18 cellular contexts compared by ENCODE assay signal in the genomic region with DNA sequence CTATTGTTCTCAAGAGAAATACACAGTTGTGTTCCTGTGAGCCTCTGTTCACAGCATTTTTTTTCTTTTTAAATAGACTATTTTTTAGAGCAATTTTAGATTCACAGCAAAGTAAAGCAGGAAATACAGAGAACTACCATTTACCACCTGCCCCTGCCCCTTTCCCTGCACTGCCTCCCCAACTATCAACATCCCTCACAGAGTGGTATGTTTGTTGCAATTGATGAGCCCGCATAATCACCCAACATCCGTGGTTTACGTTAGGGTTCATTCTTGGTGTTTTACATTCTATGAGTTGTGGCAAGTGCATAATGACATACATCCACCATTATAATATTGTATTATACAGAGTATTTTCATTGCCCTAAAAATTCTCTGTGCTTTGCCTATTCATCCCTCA.
DNase-seq lines count a peak whose midpoint lies in the region; ATAC-seq and TF ChIP-seq lines count a peak whose summit lies in the region.
"Had no signal": no experiment of that assay in that cellular context is flagged by ENCODE, and none has a peak within 500 bp of the region (broad histone marks: within the 10 kb centered on the region; RNA-seq: fewer than 3 reads in every experiment).

No MANE protein-coding gene starts in this region.

- peaks cover 76% of the 10 kb centered on the region for H3K4me1 Mint-ChIP-seq in T-helper 2 cell treated with Interferon-gamma antibody and Interleukin-4, amounts not matched to agents 5 μg/mL and 100 μg/mL, for 36 hours (ENCODE audit: low read depth)
- H3K4me1 Mint-ChIP-seq in Caco-2 (ENCODE audit: low read depth, unreplicated experiment): peaks cover 52% of the 10 kb centered on the region
- peaks cover 64% of the 10 kb centered on the region for H3K4me1 Mint-ChIP-seq in activated T-helper 17 cell treated with anti-CD3 and anti-CD28 coated beads, Interleukin-2, amount 50 U/mL, for 72 hours
- H3K4me1 Mint-ChIP-seq in natural killer cell treated with Interleukin-12 subunit alpha and Interleukin-12 subunit beta and Interleukin-15 and Interleukin-18, amount 100 ng/mL, for 72 hours (ENCODE audit: low read depth in 2 of 2): peaks cover 61 to 64% of the 10 kb centered on the region in 2 donors

- TF ChIP-seq CTCF in Caco-2 (IDR thresholded peaks at IDR 0.05; ENCODE audit: insufficient read depth in 1 of 2, low read depth in 1 of 2, low read length in 1 of 2, severe bottlenecking in 1 of 2, unreplicated experiment in 1 of 2) (no peak), heart right ventricle (IDR thresholded peaks at IDR 0.05) (no peak)

- H3K27me3 ChIP-seq in Caco-2 (replicated peaks; ENCODE audit: control insufficient read depth, insufficient read depth, low read length) (no peaks in the 10 kb centered on the region), heart right ventricle (no peaks in the 10 kb centered on the region)
- H3K27me3 ChIP-seq: BLaER1 treated with 17β-estradiol and CSF1 and Interleukin-3, amounts not matched to agents 10 nM and 100 nM had no signal

- H3K4me1 ChIP-seq in Caco-2 (peaks cover 77% of the 10 kb centered on the region), heart right ventricle (peaks cover 0 to 34% (median 6%) of the 10 kb centered on the region in 9 donors)

- H3K36me3 Mint-ChIP-seq in T-helper 2 cell treated with Interferon-gamma antibody and Interleukin-4, amounts not matched to agents 5 μg/mL and 100 μg/mL, for 36 hours (ENCODE audit: low read depth): no peaks in the 10 kb centered on the region
- peaks cover 5% of the 10 kb centered on the region for H3K36me3 Mint-ChIP-seq in Caco-2 (ENCODE audit: insufficient read depth, unreplicated experiment)
- H3K36me3 Mint-ChIP-seq in activated T-helper 17 cell treated with anti-CD3 and anti-CD28 coated beads, Interleukin-2, amount 50 U/mL, for 72 hours (ENCODE audit: low read depth): no peaks in the 10 kb centered on the region
- H3K36me3 Mint-ChIP-seq in natural killer cell treated with Interleukin-12 subunit alpha and Interleukin-12 subunit beta and Interleukin-15 and Interleukin-18, amount 100 ng/mL, for 72 hours: no peaks in the 10 kb centered on the region

- intact Hi-C loops in Caco-2 (cut with micrococcal nuclease; ENCODE audit: unreplicated experiment): loop anchor here (2.0 kb wide), 5 partner anchors 29 to 89 kb away; a partner anchor contains a TSS
- intact Hi-C loops in heart right ventricle (cut with DNase I): loop anchor here in 4 of 10 donors (5.0 to 10.0 kb wide), 4 partner anchors 72 to 149 kb away; a partner anchor contains a TSS
- intact Hi-C loops in cardiac septum (cut with DNase I): no loop called here

- H3K4me3 Mint-ChIP-seq in T-helper 2 cell treated with Interferon-gamma antibody and Interleukin-4, amounts not matched to agents 5 μg/mL and 100 μg/mL, for 36 hours: no peak overlapping the region
- peak overlapping the region; percentile 53 for H3K4me3 Mint-ChIP-seq in Caco-2 (ENCODE audit: unreplicated experiment)
- H3K4me3 Mint-ChIP-seq in activated T-helper 17 cell treated with anti-CD3 and anti-CD28 coated beads, Interleukin-2, amount 50 U/mL, for 72 hours: peak overlapping the region; percentile 74
- H3K4me3 Mint-ChIP-seq in natural killer cell treated with Interleukin-12 subunit alpha and Interleukin-12 subunit beta and Interleukin-15 and Interleukin-18, amount 100 ng/mL, for 72 hours: peak overlapping the region; percentile 21

- H3K27ac ChIP-seq in heart right ventricle: no peak overlapping the region
- H3K27ac ChIP-seq: BLaER1 treated with 17β-estradiol and CSF1 and Interleukin-3, amounts not matched to agents 10 nM and 100 nM; GM23248; PC-9 had no signal

- POLR2A ChIA-PET in Caco-2 (lab: Charles Lee): no interaction called here

- no TSS peak for BruUV-seq in Caco-2 (replicated peaks; lab: Mats Ljungman, UMichigan)

- H3K4me3 ChIP-seq in Caco-2 (ENCODE audit: low read depth, low read length) (no peak overlapping the region), heart right ventricle (no peak overlapping the region)
- H3K4me3 ChIP-seq: BLaER1 treated with 17β-estradiol and CSF1 and Interleukin-3, amounts not matched to agents 10 nM and 100 nM; GM23248; PC-9 had no signal

- H3K27me3 Mint-ChIP-seq in T-helper 2 cell treated with Interferon-gamma antibody and Interleukin-4, amounts not matched to agents 5 μg/mL and 100 μg/mL, for 36 hours (ENCODE audit: low read depth): no peaks in the 10 kb centered on the region
- H3K27me3 Mint-ChIP-seq in Caco-2 (ENCODE audit: insufficient read depth, unreplicated experiment): no peaks in the 10 kb centered on the region
- H3K27me3 Mint-ChIP-seq in activated T-helper 17 cell treated with anti-CD3 and anti-CD28 coated beads, Interleukin-2, amount 50 U/mL, for 72 hours: no peaks in the 10 kb centered on the region
- H3K27me3 Mint-ChIP-seq in natural killer cell treated with Interleukin-12 subunit alpha and Interleukin-12 subunit beta and Interleukin-15 and Interleukin-18, amount 100 ng/mL, for 72 hours: no peaks in the 10 kb centered on the region

- no peaks in the 10 kb centered on the region for H3K36me3 ChIP-seq in Caco-2 (ENCODE audit: control insufficient read depth, insufficient read depth, low read length)
- no peaks in the 10 kb centered on the region for H3K36me3 ChIP-seq in heart right ventricle
- H3K36me3 ChIP-seq: BLaER1 treated with 17β-estradiol and CSF1 and Interleukin-3, amounts not matched to agents 10 nM and 100 nM had no signal

- DNase-seq in T-helper 2 cell treated with Interferon-gamma antibody and Interleukin-4, amounts not matched to agents 5 μg/mL and 100 μg/mL, for 36 hours (ENCODE audit: low spot score): no peak
- DNase-seq in T-helper 2 cell (no peak), Caco-2 (no peak), heart right ventricle (no peak), cardiac septum (ENCODE audit: low spot score) (no peak)
- peak; percentile 66 for DNase-seq in natural killer cell treated with Interleukin-12 subunit alpha and Interleukin-12 subunit beta and Interleukin-15 and Interleukin-18, amount 100 ng/mL, for 72 hours (ENCODE audit: low spot score)
- DNase-seq: Calu3, DMS79 treated with DMSO at 0.1 percent for 48 hours, GDM1, GM23248, KG1, NCI-H187 treated with DMSO at 0.1 percent for 48 hours, NCI-H446 treated with DMSO at 0.1 percent for 48 hours, NCI-H748 treated with DMSO at 0.1 percent for 48 hours, PC-9 had no signal

- peak overlapping the region; percentile 9 for H3K27ac Mint-ChIP-seq in T-helper 2 cell treated with Interferon-gamma antibody and Interleukin-4, amounts not matched to agents 5 μg/mL and 100 μg/mL, for 36 hours
- H3K27ac Mint-ChIP-seq in Caco-2 (ENCODE audit: unreplicated experiment): peak overlapping the region; percentile 87
- peak overlapping the region; percentile 73 for H3K27ac Mint-ChIP-seq in activated T-helper 17 cell treated with anti-CD3 and anti-CD28 coated beads, Interleukin-2, amount 50 U/mL, for 72 hours
- H3K27ac Mint-ChIP-seq in natural killer cell treated with Interleukin-12 subunit alpha and Interleukin-12 subunit beta and Interleukin-15 and Interleukin-18, amount 100 ng/mL, for 72 hours: peak overlapping the region; percentile 69 to 91

- no peak for ATAC-seq in activated T-helper 17 cell treated with anti-CD3 and anti-CD28 coated beads, Interleukin-2, amount 50 U/mL, for 72 hours (replicated peaks)
- peak in 1 of 2 donors; percentile 60 for ATAC-seq in natural killer cell treated with Interleukin-12 subunit alpha and Interleukin-12 subunit beta and Interleukin-15 and Interleukin-18, amount 100 ng/mL, for 72 hours
- ATAC-seq in heart right ventricle (no peak), HG02642 (IDR thresholded peaks at IDR 0.05; ENCODE audit: poor library complexity, unreplicated experiment) (no peak)

- WGBS in heart right ventricle, 2 donors: 96 to 97% methylated on average over 3 of the region's 3 CpGs

- H3K9me3 ChIP-seq in Caco-2 (no peaks in the 10 kb centered on the region), heart right ventricle (no peaks in the 10 kb centered on the region)
- H3K9me3 ChIP-seq: BLaER1 treated with 17β-estradiol and CSF1 and Interleukin-3, amounts not matched to agents 10 nM and 100 nM had no signal

- no peaks in the 10 kb centered on the region for H3K9me3 Mint-ChIP-seq in T-helper 2 cell treated with Interferon-gamma antibody and Interleukin-4, amounts not matched to agents 5 μg/mL and 100 μg/mL, for 36 hours
- no peaks in the 10 kb centered on the region for H3K9me3 Mint-ChIP-seq in Caco-2 (ENCODE audit: unreplicated experiment)
- H3K9me3 Mint-ChIP-seq in activated T-helper 17 cell treated with anti-CD3 and anti-CD28 coated beads, Interleukin-2, amount 50 U/mL, for 72 hours: no peaks in the 10 kb centered on the region
- H3K9me3 Mint-ChIP-seq in natural killer cell treated with Interleukin-12 subunit alpha and Interleukin-12 subunit beta and Interleukin-15 and Interleukin-18, amount 100 ng/mL, for 72 hours: peaks cover 11% of the 10 kb centered on the region

- CTCF ChIA-PET in Caco-2 (lab: Charles Lee): no interaction called here

Comparison
In these comparisons a context has a peak if more than half of its experiments do, and no peak if none do; other contexts are left out.
1. H3K27ac Mint-ChIP-seq: peak in every context shown above with its lines; median percentile 87 in Caco-2; 80 in natural killer cell treated with Interleukin-12 subunit alpha and Interleukin-12 subunit beta and Interleukin-15 and Interleukin-18, amount 100 ng/mL, for 72 hours; 73 in activated T-helper 17 cell treated with anti-CD3 and anti-CD28 coated beads, Interleukin-2, amount 50 U/mL, for 72 hours; 9 in T-helper 2 cell treated with Interferon-gamma antibody and Interleukin-4, amounts not matched to agents 5 μg/mL and 100 μg/mL, for 36 hours.